8 cellular contexts compared by ENCODE assay signal in the genomic region with DNA sequence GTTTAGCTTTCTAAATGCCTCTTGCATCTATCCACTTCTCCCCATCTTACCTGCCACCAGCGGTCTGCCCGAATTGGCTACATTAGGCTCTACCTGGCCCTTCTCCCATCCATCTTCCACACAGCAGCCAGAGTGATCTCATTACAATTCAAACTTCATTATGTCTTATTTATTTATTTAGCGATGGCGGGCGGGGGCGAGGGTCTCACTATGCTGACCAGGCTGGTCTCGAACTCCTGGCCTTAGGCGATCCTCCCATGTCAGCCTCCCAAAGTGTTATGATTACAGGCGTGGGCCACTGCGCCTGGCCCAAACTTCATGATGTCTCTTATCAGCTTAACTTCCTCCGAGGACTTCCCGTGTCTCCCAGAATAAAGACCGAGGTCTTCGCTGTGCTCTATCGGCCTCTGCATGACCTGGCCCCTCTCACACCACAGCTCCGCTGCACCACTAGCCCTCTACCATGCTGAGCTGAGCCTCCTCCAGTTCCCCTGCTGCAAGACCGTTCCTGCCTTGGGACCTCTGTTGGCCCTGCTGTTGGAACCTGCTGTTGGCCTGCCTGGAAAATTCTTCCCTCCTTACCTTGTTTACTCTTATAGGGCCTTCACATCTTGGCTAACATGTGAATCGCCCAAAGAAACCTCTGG.
DNase-seq lines count a peak whose midpoint lies in the region.

No MANE protein-coding gene starts in this region.

- H3K27me3 Mint-ChIP-seq in stimulated activated naive CD8-positive, alpha-beta T cell treated with anti-CD3 and anti-CD28 coated beads, Interleukin-15, Interleukin-2, amounts not matched to agents 100 ng/mL and 50 ng/mL, for 24 hours = peaks cover 36% of the 10 kb centered on the region

- peak overlapping the region; percentile 89 for H3K4me3 Mint-ChIP-seq in stimulated activated naive CD8-positive, alpha-beta T cell treated with anti-CD3 and anti-CD28 coated beads, Interleukin-15, Interleukin-2, amounts not matched to agents 100 ng/mL and 50 ng/mL, for 24 hours

- no peaks in the 10 kb centered on the region for H3K9me3 ChIP-seq in adipocyte (ENCODE audit: control insufficient read depth, low read length)

- DNase-seq in SIG-M5 treated with dmso at 0.1 percent for 504 hours (lab: John Stamatoyannopoulos, UW; ENCODE audit: unreplicated experiment) (peak; percentile 20), SIG-M5 (lab: John Stamatoyannopoulos, UW) (no peak), NCI-H1092 (lab: John Stamatoyannopoulos, UW) (peak; percentile 26), adipocyte (ENCODE audit: low read depth) (no peak), iris pigment epithelial cell (ENCODE audit: low read depth) (peak; percentile 34), NCI-H187 (lab: John Stamatoyannopoulos, UW) (no peak), NCI-H128 (lab: John Stamatoyannopoulos, UW; ENCODE audit: unreplicated experiment) (no peak)

- no peaks in the 10 kb centered on the region for H3K36me3 ChIP-seq in adipocyte (ENCODE audit: control insufficient read depth, insufficient read depth, low read length, severe bottlenecking)

- peaks cover 42% of the 10 kb centered on the region for H3K4me1 ChIP-seq in adipocyte (ENCODE audit: control insufficient read depth, insufficient read depth, low read length)

- H3K27ac Mint-ChIP-seq in stimulated activated naive CD8-positive, alpha-beta T cell treated with anti-CD3 and anti-CD28 coated beads, Interleukin-15, Interleukin-2, amounts not matched to agents 100 ng/mL and 50 ng/mL, for 24 hours = peak overlapping the region; percentile 92

- no peaks in the 10 kb centered on the region for H3K27me3 ChIP-seq in adipocyte (replicated peaks; ENCODE audit: control insufficient read depth, insufficient read depth, low read length)

- peaks cover 24% of the 10 kb centered on the region for H3K36me3 Mint-ChIP-seq in stimulated activated naive CD8-positive, alpha-beta T cell treated with anti-CD3 and anti-CD28 coated beads, Interleukin-15, Interleukin-2, amounts not matched to agents 100 ng/mL and 50 ng/mL, for 24 hours (ENCODE audit: low read depth)

- peaks cover 35% of the 10 kb centered on the region for H3K4me1 Mint-ChIP-seq in stimulated activated naive CD8-positive, alpha-beta T cell treated with anti-CD3 and anti-CD28 coated beads, Interleukin-15, Interleukin-2, amounts not matched to agents 100 ng/mL and 50 ng/mL, for 24 hours (ENCODE audit: low read depth)

- peak overlapping the region; percentile 94 for H3K9ac ChIP-seq in adipocyte (ENCODE audit: low read length)

- peak overlapping the region; percentile 86 for H3K4me3 ChIP-seq in adipocyte (ENCODE audit: low read length)

- no peaks in the 10 kb centered on the region for H3K9me3 Mint-ChIP-seq in stimulated activated naive CD8-positive, alpha-beta T cell treated with anti-CD3 and anti-CD28 coated beads, Interleukin-15, Interleukin-2, amounts not matched to agents 100 ng/mL and 50 ng/mL, for 24 hours

Comparison
In these comparisons a context has a peak if more than half of its experiments do, and no peak if none do; other contexts are left out.
1. DNase-seq: peak in SIG-M5 treated with dmso at 0.1 percent for 504 hours (single experiment), NCI-H1092 (single experiment) and iris pigment epithelial cell (single experiment); none in SIG-M5 (single experiment), adipocyte (single experiment), NCI-H187 (0 of 2) and NCI-H128 (single experiment).